10 cellular contexts compared by ENCODE assay signal in the genomic region with DNA sequence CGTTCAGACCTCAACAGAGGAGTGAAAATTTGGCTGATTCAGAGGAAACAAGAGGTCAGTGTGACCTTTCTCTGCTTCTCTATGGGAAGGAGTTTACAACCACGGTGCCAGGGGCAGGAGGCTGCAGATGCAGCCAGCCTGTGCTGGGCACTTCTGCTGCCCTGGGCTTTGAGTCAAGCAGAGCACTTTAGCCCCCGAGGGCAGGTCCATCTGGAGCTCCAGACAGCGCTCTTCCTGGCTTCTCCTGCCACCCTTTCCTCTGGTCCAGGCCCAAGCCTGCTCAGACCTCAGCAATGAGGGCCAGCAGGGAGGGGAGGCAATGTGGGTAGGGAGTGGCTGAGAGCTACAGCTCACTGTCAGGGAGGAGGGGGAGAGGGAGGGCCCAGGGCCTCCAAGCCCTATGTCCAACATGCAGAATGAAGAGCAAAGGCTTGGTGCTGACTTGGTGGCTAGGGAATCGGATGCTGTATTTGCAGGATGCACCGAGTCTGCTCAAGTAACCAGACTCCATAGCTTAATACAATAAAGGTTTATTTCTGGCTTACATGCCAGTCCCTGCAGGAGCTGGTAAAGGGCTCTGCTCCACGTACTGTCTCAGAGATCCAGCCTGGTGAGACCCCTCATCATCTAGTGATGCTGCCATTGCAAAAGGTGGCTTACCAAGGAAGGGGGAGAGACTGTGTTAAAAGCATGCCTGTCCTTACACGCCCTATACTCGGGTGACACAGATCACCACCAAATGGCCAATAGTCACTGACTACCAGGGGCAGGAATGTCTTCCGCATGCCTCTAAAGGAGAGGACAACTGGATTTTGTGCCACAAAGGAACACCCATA.
DNase-seq lines count a peak whose midpoint lies in the region; ATAC-seq and TF ChIP-seq lines count a peak whose summit lies in the region.
"Had no signal": no experiment of that assay in that cellular context is flagged by ENCODE, and none has a peak within 500 bp of the region (broad histone marks: within the 10 kb centered on the region; RNA-seq: fewer than 3 reads in every experiment).

No MANE protein-coding gene starts in this region.

- no peak overlapping the region for H3K4me2 ChIP-seq in IMR-90 (ENCODE audit: low read depth, low read length)

- in situ Hi-C loops in IMR-90 (cut with MboI; ENCODE audit: low sequenced_read_pairs): no loop called here

- H2BK20ac ChIP-seq in IMR-90 (ENCODE audit: low read depth, low read length): no peak overlapping the region

- no peak overlapping the region for H2AK9ac ChIP-seq in IMR-90 (replicated peaks; ENCODE audit: low read depth, low read length, poor library complexity)

- no peak overlapping the region for H2BK120ac ChIP-seq in IMR-90 (ENCODE audit: low read depth, low read length)

- POLR2A ChIA-PET in IMR-90 (lab: Charles Lee; ENCODE audit: unreplicated experiment): no interaction called here
- POLR2A ChIA-PET in activated CD4-positive, alpha-beta memory T cell treated with anti-CD3 and anti-CD28 coated beads for 36 hours (lab: Charles Lee): no interaction called here
- POLR2A ChIA-PET in T-cell (lab: Charles Lee): no interaction called here
- POLR2A ChIA-PET in activated CD8-positive, alpha-beta T cell treated with anti-CD3 and anti-CD28 coated beads, Interleukin-2, amount 10 ng/mL, durations not matched to agents 7 days and 5 days (lab: Charles Lee): no interaction called here

- no peaks in the 10 kb centered on the region for H3K36me3 Mint-ChIP-seq in stimulated activated effector memory CD8-positive, alpha-beta T cell treated with anti-CD3 and anti-CD28 coated beads, Interleukin-12 subunit alpha, Interleukin-12 subunit beta, amount 100 ng/mL, for 72 hours
- H3K36me3 Mint-ChIP-seq in activated CD4-positive, alpha-beta memory T cell treated with anti-CD3 and anti-CD28 coated beads for 36 hours: no peaks in the 10 kb centered on the region
- H3K36me3 Mint-ChIP-seq in T-cell: no peaks in the 10 kb centered on the region
- no peaks in the 10 kb centered on the region for H3K36me3 Mint-ChIP-seq in activated CD8-positive, alpha-beta T cell treated with anti-CD3 and anti-CD28 coated beads, Interleukin-2, amount 10 ng/mL, durations not matched to agents 7 days and 5 days (ENCODE audit: low read depth)
- peaks cover 2% of the 10 kb centered on the region for H3K36me3 Mint-ChIP-seq in endothelial cell (ENCODE audit: low read depth, unreplicated experiment)

- H3K36me3 ChIP-seq in IMR-90 (ENCODE audit: control insufficient read depth, insufficient read depth, low read length) (no peaks in the 10 kb centered on the region), ascending aorta (no peaks in the 10 kb centered on the region), lung (ENCODE audit: control insufficient read depth in 2 of 2, insufficient read depth in 2 of 2, low read length in 2 of 2) (no peaks in the 10 kb centered on the region)

- no peak overlapping the region; the same call in 1 of the 2 replicates for H4K91ac ChIP-seq in IMR-90 (ENCODE audit: insufficient read depth, low read depth, low read length)

- no peaks in the 10 kb centered on the region; the same call in 1 of the 2 replicates for H3K27me3 ChIP-seq in IMR-90 (ENCODE audit: control insufficient read depth, insufficient read depth, low read length)
- H3K27me3 ChIP-seq in ascending aorta: no peaks in the 10 kb centered on the region
- no peaks in the 10 kb centered on the region for H3K27me3 ChIP-seq in lung (ENCODE audit: control insufficient read depth, insufficient read depth)

- H2BK15ac ChIP-seq in IMR-90 (ENCODE audit: low read depth, low read length): no peak overlapping the region

- H3K4me1 Mint-ChIP-seq in stimulated activated effector memory CD8-positive, alpha-beta T cell treated with anti-CD3 and anti-CD28 coated beads, Interleukin-12 subunit alpha, Interleukin-12 subunit beta, amount 100 ng/mL, for 72 hours: no peaks in the 10 kb centered on the region
- H3K4me1 Mint-ChIP-seq in activated CD4-positive, alpha-beta memory T cell treated with anti-CD3 and anti-CD28 coated beads for 36 hours (ENCODE audit: low read depth): no peaks in the 10 kb centered on the region
- H3K4me1 Mint-ChIP-seq in T-cell (no peaks in the 10 kb centered on the region), endothelial cell (ENCODE audit: unreplicated experiment) (no peaks in the 10 kb centered on the region)
- H3K4me1 Mint-ChIP-seq in activated CD8-positive, alpha-beta T cell treated with anti-CD3 and anti-CD28 coated beads, Interleukin-2, amount 10 ng/mL, durations not matched to agents 7 days and 5 days (ENCODE audit: low read depth): no peaks in the 10 kb centered on the region
- H3K4me1 Mint-ChIP-seq: CD8-positive, alpha-beta memory T cell had no signal

- H3K27me3 Mint-ChIP-seq in activated CD4-positive, alpha-beta memory T cell treated with anti-CD3 and anti-CD28 coated beads for 36 hours: no peaks in the 10 kb centered on the region
- H3K27me3 Mint-ChIP-seq in T-cell: peaks cover 3 to 12% of the 10 kb centered on the region in 2 donors
- H3K27me3 Mint-ChIP-seq in activated CD8-positive, alpha-beta T cell treated with anti-CD3 and anti-CD28 coated beads, Interleukin-2, amount 10 ng/mL, durations not matched to agents 7 days and 5 days (ENCODE audit: low read depth): peaks cover 2% of the 10 kb centered on the region
- H3K27me3 Mint-ChIP-seq in endothelial cell (ENCODE audit: unreplicated experiment): peaks cover 4% of the 10 kb centered on the region

- H4K20me1 ChIP-seq in IMR-90 (ENCODE audit: insufficient read depth, low read length): no peaks in the 10 kb centered on the region

- no peaks in the 10 kb centered on the region for H3K79me1 ChIP-seq in IMR-90 (ENCODE audit: low read depth in 1 of 2, low read length in 2 of 2)

- H4K5ac ChIP-seq in IMR-90 (ENCODE audit: low read depth, low read length): no peak overlapping the region

- H3K27ac Mint-ChIP-seq in stimulated activated effector memory CD8-positive, alpha-beta T cell treated with anti-CD3 and anti-CD28 coated beads, Interleukin-12 subunit alpha, Interleukin-12 subunit beta, amount 100 ng/mL, for 72 hours: no peak overlapping the region
- no peak overlapping the region for H3K27ac Mint-ChIP-seq in activated CD4-positive, alpha-beta memory T cell treated with anti-CD3 and anti-CD28 coated beads for 36 hours
- H3K27ac Mint-ChIP-seq in T-cell (no peak overlapping the region), endothelial cell (ENCODE audit: unreplicated experiment) (no peak overlapping the region)
- H3K27ac Mint-ChIP-seq in activated CD8-positive, alpha-beta T cell treated with anti-CD3 and anti-CD28 coated beads, Interleukin-2, amount 10 ng/mL, durations not matched to agents 7 days and 5 days: no peak overlapping the region
- H3K27ac Mint-ChIP-seq: CD8-positive, alpha-beta memory T cell had no signal

- H3K56ac ChIP-seq in IMR-90 (ENCODE audit: extremely low read depth, insufficient read depth, low read length): no peak overlapping the region

- dilution Hi-C loops in IMR-90 (cut with HindIII; ENCODE audit: low sequenced_read_pairs, unreplicated experiment): no loop called here

- no TSS peak for BruUV-seq in IMR-90 (replicated peaks; lab: Mats Ljungman, UMichigan)

- H4K8ac ChIP-seq in IMR-90 (ENCODE audit: low read depth in 2 of 2, low read length in 2 of 2): no peak overlapping the region

- H3K4me1 ChIP-seq in IMR-90 (ENCODE audit: control insufficient read depth, insufficient read depth, low read length) (peaks cover 3% of the 10 kb centered on the region; the same call in 1 of the 2 replicates), ascending aorta (peaks cover 6% of the 10 kb centered on the region in 2 donors), lung (ENCODE audit: control insufficient read depth in 2 of 2, insufficient read depth in 2 of 2, low read length in 2 of 2) (no peaks in the 10 kb centered on the region)

- 96% methylated on average over 4 of the region's 10 CpGs; no CpG with 5 or more reads in 1 of the 2 experiments for WGBS in IMR-90 (ENCODE audit: extremely low coverage in 2 of 2, insufficient read length in 1 of 2), 2 experiments
- 79 to 91% methylated on average over 10 of the region's 10 CpGs for WGBS in lung, 2 donors

- H3K23ac ChIP-seq in IMR-90 (ENCODE audit: low read depth, low read length): no peak overlapping the region

- ATAC-seq in IMR-90 (ENCODE audit: low read depth) (peak; percentile 49), lung (ENCODE audit: insufficient read depth, low FRiP score) (no peak), T-cell (replicated peaks in 1 of 4) (no peak)
- peak; percentile 14 for ATAC-seq in stimulated activated effector memory CD8-positive, alpha-beta T cell treated with anti-CD3 and anti-CD28 coated beads, Interleukin-12 subunit alpha, Interleukin-12 subunit beta, amount 100 ng/mL, for 72 hours
- ATAC-seq in activated CD8-positive, alpha-beta T cell treated with anti-CD3 and anti-CD28 coated beads, Interleukin-2, amount 10 ng/mL, durations not matched to agents 7 days and 5 days: no peak

- no peaks in the 10 kb centered on the region; the same call in 1 of the 2 replicates for H3K9me1 ChIP-seq in IMR-90 (ENCODE audit: insufficient read depth, low read length)

- no peak overlapping the region for H2AK5ac ChIP-seq in IMR-90 (ENCODE audit: low read depth, low read length)

- no peak overlapping the region for H3K27ac ChIP-seq in IMR-90 (ENCODE audit: insufficient read depth, low read length)
- peak overlapping the region; percentile 24 to 34 for H3K27ac ChIP-seq in ascending aorta
- H3K27ac ChIP-seq in lung (ENCODE audit: low read depth in 1 of 2, low read length in 1 of 2): no peak overlapping the region

- H3K9me3 Mint-ChIP-seq in stimulated activated effector memory CD8-positive, alpha-beta T cell treated with anti-CD3 and anti-CD28 coated beads, Interleukin-12 subunit alpha, Interleukin-12 subunit beta, amount 100 ng/mL, for 72 hours: no peaks in the 10 kb centered on the region
- no peaks in the 10 kb centered on the region for H3K9me3 Mint-ChIP-seq in activated CD4-positive, alpha-beta memory T cell treated with anti-CD3 and anti-CD28 coated beads for 36 hours
- H3K9me3 Mint-ChIP-seq in T-cell (no peaks in the 10 kb centered on the region), endothelial cell (ENCODE audit: unreplicated experiment) (no peaks in the 10 kb centered on the region)
- no peaks in the 10 kb centered on the region for H3K9me3 Mint-ChIP-seq in activated CD8-positive, alpha-beta T cell treated with anti-CD3 and anti-CD28 coated beads, Interleukin-2, amount 10 ng/mL, durations not matched to agents 7 days and 5 days (ENCODE audit: insufficient read depth)
- H3K9me3 Mint-ChIP-seq: CD8-positive, alpha-beta memory T cell had no signal

- no peak for TF ChIP-seq POLR2A in IMR-90 (IDR thresholded peaks at IDR 0.05; ENCODE audit: low read depth, low read length)

- H2AFZ ChIP-seq in IMR-90 (replicated peaks; ENCODE audit: low read length, poor library complexity): peak overlapping the region; percentile 44

- H3K18ac ChIP-seq in IMR-90 (ENCODE audit: low read depth, low read length): no peak overlapping the region

- no peak overlapping the region for H3K9ac ChIP-seq in IMR-90 (ENCODE audit: low read depth, low read length)

- H2BK5ac ChIP-seq in IMR-90 (ENCODE audit: low read depth, low read length, poor library complexity, severe bottlenecking): no peak overlapping the region

- TF ChIP-seq CTCF in IMR-90 (conservative IDR thresholded peaks at IDR 0.05; ENCODE audit: low read depth, low read length) (no peak), ascending aorta (IDR thresholded peaks at IDR 0.05) (no peak), lung (IDR thresholded peaks at IDR 0.05; ENCODE audit: control extremely low read depth, extremely low read depth) (no peak), endothelial cell (IDR thresholded peaks at IDR 0.05; ENCODE audit: unreplicated experiment) (no peak)

- intact Hi-C loops in IMR-90 (cut with micrococcal nuclease) (no loop called here), ascending aorta (cut with DNase I) (no loop called here)
- intact Hi-C loops in activated CD4-positive, alpha-beta memory T cell treated with anti-CD3 and anti-CD28 coated beads for 36 hours (cut with micrococcal nuclease): no loop called here

- no peak for TF ChIP-seq RAD21 in IMR-90 (IDR thresholded peaks at IDR 0.05; ENCODE audit: low read length)

- no peak overlapping the region for H3K4me3 Mint-ChIP-seq in stimulated activated effector memory CD8-positive, alpha-beta T cell treated with anti-CD3 and anti-CD28 coated beads, Interleukin-12 subunit alpha, Interleukin-12 subunit beta, amount 100 ng/mL, for 72 hours
- H3K4me3 Mint-ChIP-seq in activated CD4-positive, alpha-beta memory T cell treated with anti-CD3 and anti-CD28 coated beads for 36 hours: no peak overlapping the region
- no peak overlapping the region for H3K4me3 Mint-ChIP-seq in T-cell
- no peak overlapping the region for H3K4me3 Mint-ChIP-seq in activated CD8-positive, alpha-beta T cell treated with anti-CD3 and anti-CD28 coated beads, Interleukin-2, amount 10 ng/mL, durations not matched to agents 7 days and 5 days
- H3K4me3 Mint-ChIP-seq in endothelial cell (ENCODE audit: unreplicated experiment): no peak overlapping the region
- H3K4me3 Mint-ChIP-seq: CD8-positive, alpha-beta memory T cell had no signal

- no peak overlapping the region for H3K4me3 ChIP-seq in IMR-90 (ENCODE audit: insufficient read depth, low read depth, low read length)
- no peak overlapping the region for H3K4me3 ChIP-seq in ascending aorta
- H3K4me3 ChIP-seq in lung: no peak overlapping the region

- DNase-seq in IMR-90 (no peak), ascending aorta (ENCODE audit: low spot score in 2 of 2) (no peak), lung (ENCODE audit: low spot score) (peak; percentile 28), T-cell (no peak), endothelial cell (ENCODE audit: low spot score) (no peak)
- peak; percentile 1 to 28 for DNase-seq in stimulated activated effector memory CD8-positive, alpha-beta T cell treated with anti-CD3 and anti-CD28 coated beads, Interleukin-12 subunit alpha, Interleukin-12 subunit beta, amount 100 ng/mL, for 72 hours (ENCODE audit: low spot score in 2 of 2)
- no peak for DNase-seq in activated CD4-positive, alpha-beta memory T cell treated with anti-CD3 and anti-CD28 coated beads for 36 hours
- DNase-seq in activated CD8-positive, alpha-beta T cell treated with anti-CD3 and anti-CD28 coated beads, Interleukin-2, amount 10 ng/mL, durations not matched to agents 7 days and 5 days: no peak
- DNase-seq: CD8-positive, alpha-beta memory T cell; NCI-H345 had no signal

- H3K14ac ChIP-seq in IMR-90 (replicated peaks; ENCODE audit: low read depth, low read length): 0 out of 2 replicates have a peak overlapping the region, but pooled peaks have one; percentile 14

- H3K9me3 ChIP-seq in IMR-90 (ENCODE audit: control insufficient read depth, insufficient read depth, low read length) (no peaks in the 10 kb centered on the region), ascending aorta (no peaks in the 10 kb centered on the region), lung (ENCODE audit: control insufficient read depth in 2 of 2, insufficient read depth in 1 of 2, low read length in 1 of 2) (peaks cover 0 to 2% of the 10 kb centered on the region in 2 donors)

- H3K4ac ChIP-seq in IMR-90 (ENCODE audit: low read depth, low read length): no peak overlapping the region; the same call in 1 of the 2 replicates

- CTCF ChIA-PET in IMR-90 (lab: Yijun Ruan, JAX): no interaction called here
- CTCF ChIA-PET in activated CD4-positive, alpha-beta memory T cell treated with anti-CD3 and anti-CD28 coated beads for 36 hours (lab: Charles Lee): interaction anchor here (0.6 kb wide), 1 partner anchor 238 kb away, joined by 3 read pairs; no protein-coding TSS in a partner anchor
- CTCF ChIA-PET in T-cell (lab: Charles Lee): no interaction called here
- CTCF ChIA-PET in activated CD8-positive, alpha-beta T cell treated with anti-CD3 and anti-CD28 coated beads, Interleukin-2, amount 10 ng/mL, durations not matched to agents 7 days and 5 days (lab: Charles Lee): no interaction called here

Comparison
In these comparisons a context has a peak if more than half of its experiments do, and no peak if none do; other contexts are left out.
1. ATAC-seq: peak in IMR-90 (single experiment) and stimulated activated effector memory CD8-positive, alpha-beta T cell treated with anti-CD3 and anti-CD28 coated beads, Interleukin-12 subunit alpha, Interleukin-12 subunit beta, amount 100 ng/mL, for 72 hours (single experiment); none in lung (single experiment), T-cell (0 of 4) and activated CD8-positive, alpha-beta T cell treated with anti-CD3 and anti-CD28 coated beads, Interleukin-2, amount 10 ng/mL, durations not matched to agents 7 days and 5 days (single experiment).
2. DNase-seq: peak in lung (single experiment) and stimulated activated effector memory CD8-positive, alpha-beta T cell treated with anti-CD3 and anti-CD28 coated beads, Interleukin-12 subunit alpha, Interleukin-12 subunit beta, amount 100 ng/mL, for 72 hours (2 of 2); none in IMR-90 (single experiment), ascending aorta (0 of 2), activated CD4-positive, alpha-beta memory T cell treated with anti-CD3 and anti-CD28 coated beads for 36 hours (single experiment), T-cell (0 of 34), activated CD8-positive, alpha-beta T cell treated with anti-CD3 and anti-CD28 coated beads, Interleukin-2, amount 10 ng/mL, durations not matched to agents 7 days and 5 days (single experiment) and endothelial cell (single experiment).
3. H3K27ac ChIP-seq: peak in ascending aorta (2 of 2); none in IMR-90 (single experiment) and lung (0 of 2).